In genomic region chr12:56725723-56726102, GRCh38 we compare ENCODE assay signal across 1 cellular context.
TF ChIP-seq lines count a peak whose summit lies in the region.

No MANE protein-coding gene starts in this region.

TF ChIP-seq in GM23338, 12 proteins besides CTCF, POLR2A, EP300 and RAD21 (continued from another document):
- TF ChIP-seq ZNF462 (CRISPR knock-in tag; IDR thresholded peaks at IDR 0.05): no peak
- TF ChIP-seq POLR2AphosphoS5 (IDR thresholded peaks at IDR 0.05; ENCODE audit: low read depth): no peak
- TF ChIP-seq CREB1 (CRISPR knock-in tag; IDR thresholded peaks at IDR 0.05; ENCODE audit: low read depth): no peak
- no peak for TF ChIP-seq STAT1 (IDR thresholded peaks at IDR 0.05; ENCODE audit: unreplicated experiment)
- no peak for TF ChIP-seq EZH2phosphoT487 (IDR thresholded peaks at IDR 0.05; ENCODE audit: unreplicated experiment)
- TF ChIP-seq REST (IDR thresholded peaks at IDR 0.05; ENCODE audit: unreplicated experiment): no peak
- TF ChIP-seq EZH2 (IDR thresholded peaks at IDR 0.05; ENCODE audit: low read depth, unreplicated experiment): no peak
- TF ChIP-seq ETS1 (IDR thresholded peaks at IDR 0.05): no peak
- no peak for TF ChIP-seq NANOG (IDR thresholded peaks at IDR 0.05; ENCODE audit: borderline replicate concordance)
